Comparison of ENCODE assay signal across 6 cellular contexts in genomic region chr22:16617516-16617915, GRCh38. TPM values are rescaled to one million over a fixed set of nuclear protein-coding genes. Genes with fewer than 3 reads are reported as not detected.
"Had no signal": no experiment of that assay in that cellular context is flagged by ENCODE, and none has a peak within 500 bp of the region (broad histone marks: within the 10 kb centered on the region; RNA-seq: fewer than 3 reads in every experiment).

No MANE protein-coding gene starts in this region.

RNA-seq across cellular contexts. Expression of gene CCT8L2, which starts 24.9 kb away (rescaled TPM):
- total RNA-seq: M059J, NCI-H460, PC-3, Peyer's patch, Right ventricle myocardium superior, SJSA1 had no signal
